ENCODE assay signal across 26 cellular contexts in the genomic region with DNA sequence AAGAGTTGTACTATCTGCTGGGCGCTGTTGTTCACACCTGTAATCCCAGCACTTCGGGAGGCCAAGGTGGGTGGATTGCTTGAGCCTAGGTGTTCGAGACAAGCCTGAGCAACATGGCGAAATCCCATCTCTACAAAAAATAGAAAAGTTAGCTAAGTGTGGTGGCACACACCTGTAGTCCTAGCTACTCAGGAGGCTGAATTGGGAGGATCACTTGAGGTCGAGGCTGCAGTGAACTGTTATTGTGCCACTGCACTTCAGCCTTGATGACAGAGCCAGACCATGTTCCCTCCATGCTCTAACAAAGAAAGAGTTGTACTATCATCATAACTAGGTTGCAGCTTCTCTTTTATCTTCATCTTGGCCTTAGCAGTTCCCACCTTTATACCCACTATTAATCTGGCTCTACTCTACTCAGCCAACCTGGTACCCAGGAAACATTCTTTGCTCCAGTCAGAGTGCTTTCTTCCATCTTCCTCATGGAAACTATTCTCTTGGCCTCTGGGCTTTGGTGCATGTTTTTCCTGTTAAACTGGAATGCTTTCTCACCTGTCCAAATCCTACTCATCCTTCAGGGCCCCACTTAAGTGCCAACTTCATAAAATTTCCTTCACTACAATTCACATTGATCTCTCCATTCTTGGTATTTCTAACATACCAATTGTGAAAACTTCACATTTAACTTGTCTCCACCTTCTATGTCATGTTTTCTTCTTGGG. TPM values are rescaled to one million over a fixed set of nuclear protein-coding genes. Genes with fewer than 3 reads are reported as not detected.
DNase-seq lines count a peak whose midpoint lies in the region; ATAC-seq, FAIRE-seq and TF ChIP-seq lines count a peak whose summit lies in the region.
"Had no signal": no experiment of that assay in that cellular context is flagged by ENCODE, and none has a peak within 500 bp of the region (broad histone marks: within the 10 kb centered on the region; RNA-seq: fewer than 3 reads in every experiment).

No MANE protein-coding gene starts in this region.

- DNase-seq in HepG2 (ENCODE audit: low spot score) (no peak), right lobe of liver (no peak), PC-3 (peak; percentile 13), type B pancreatic cell (ENCODE audit: extremely low spot score, unreplicated experiment) (no peak), NCI-H524 (lab: John Stamatoyannopoulos, UW) (no peak), ecto neural progenitor cell (ENCODE audit: low spot score) (no peak)
- no peak for DNase-seq in activated CD4-positive, alpha-beta memory T cell treated with anti-CD3 and anti-CD28 coated beads for 36 hours
- DNase-seq: BE2C; Calu3; CD4-positive, alpha-beta memory T cell; COR-L47; DMS53; DMS79 treated with DMSO at 0.1 percent for 48 hours; H9 had no signal

- ATAC-seq in HepG2 (no peak), right lobe of liver (no peak), PC-3 (no peak)
- ATAC-seq: GM23338, HCT116 had no signal

- H3K36me3 ChIP-seq in HepG2 (replicated peaks in 1 of 2; ENCODE audit: control insufficient read depth in 1 of 2, insufficient read depth in 2 of 2, low read length in 2 of 2) (no peaks in the 10 kb centered on the region), right lobe of liver (no peaks in the 10 kb centered on the region), PC-3 (ENCODE audit: low read depth, low read length) (no peaks in the 10 kb centered on the region)
- H3K36me3 ChIP-seq: BE2C; BLaER1 treated with 17β-estradiol and CSF1 and Interleukin-3, amounts not matched to agents 10 nM and 100 nM had no signal

- H3K4me3 ChIP-seq in HepG2 (replicated peaks in 1 of 3; ENCODE audit: insufficient read depth in 1 of 3, low read depth in 2 of 3, low read length in 3 of 3) (no peak overlapping the region), right lobe of liver (no peak overlapping the region), PC-3 (ENCODE audit: low read length) (no peak overlapping the region)
- H3K4me3 ChIP-seq: BLaER1 treated with 17β-estradiol and CSF1 and Interleukin-3, amounts not matched to agents 10 nM and 100 nM; GM23338 had no signal

- H3K9ac ChIP-seq in HepG2 (ENCODE audit: insufficient read depth, low read depth, low read length), result no peak overlapping the region
- H3K9ac ChIP-seq in PC-3 (ENCODE audit: low read length), result no peak overlapping the region
- H3K9ac ChIP-seq: BLaER1 treated with 17β-estradiol and CSF1 and Interleukin-3, amounts not matched to agents 10 nM and 100 nM had no signal

- no peaks in the 10 kb centered on the region; the same call in 1 of the 2 replicates for H4K20me1 ChIP-seq in HepG2 (ENCODE audit: insufficient read depth, low read length)
- no peaks in the 10 kb centered on the region for H4K20me1 ChIP-seq in PC-3 (ENCODE audit: low read length)

- H3K9me3 Mint-ChIP-seq in nephron, result no peaks in the 10 kb centered on the region
- H3K9me3 Mint-ChIP-seq in type B pancreatic cell, result peaks cover 6% of the 10 kb centered on the region
- no peaks in the 10 kb centered on the region for H3K9me3 Mint-ChIP-seq in activated CD4-positive, alpha-beta memory T cell treated with anti-CD3 and anti-CD28 coated beads for 36 hours
- H3K9me3 Mint-ChIP-seq: GM23338 had no signal

- TF ChIP-seq RAD21 in HepG2 (CRISPR knock-in tag; IDR thresholded peaks at IDR 0.05), result no peak

- 96% methylated on average over 5 of the region's 5 CpGs for WGBS in HepG2 (ENCODE audit: low lambda C conversion rate)
- 80% methylated on average over 1 of the region's 5 CpGs for WGBS in right lobe of liver (ENCODE audit: insufficient coverage, low coverage, low lambda C conversion rate, missing lambda C conversion rate)

- H3K4me2 ChIP-seq in HepG2 (ENCODE audit: low read depth, low read length), result peak overlapping the region; percentile 10; the same call in 1 of the 2 replicates
- H3K4me2 ChIP-seq in PC-3 (ENCODE audit: low read length), result no peak overlapping the region
- H3K4me2 ChIP-seq: BLaER1 treated with 17β-estradiol and CSF1 and Interleukin-3, amounts not matched to agents 10 nM and 100 nM; GM23338 had no signal

- no peak for TF ChIP-seq EP300 in HepG2 (IDR thresholded peaks at IDR 0.05; ENCODE audit: low read depth in 2 of 2, low read length in 2 of 2)
- no peak for TF ChIP-seq EP300 in HepG2 (CRISPR knock-in tag; IDR thresholded peaks at IDR 0.05; ENCODE audit: borderline replicate concordance)

- no peaks in the 10 kb centered on the region for H3K9me2 ChIP-seq in PC-3 (replicated peaks; ENCODE audit: low read length)

- peak overlapping the region in 2 of 3 experiments; percentile 1 to 24 for H3K4me3 Mint-ChIP-seq in nephron
- H3K4me3 Mint-ChIP-seq in type B pancreatic cell, result peak overlapping the region; percentile 65
- H3K4me3 Mint-ChIP-seq in activated CD4-positive, alpha-beta memory T cell treated with anti-CD3 and anti-CD28 coated beads for 36 hours, result no peak overlapping the region
- H3K4me3 Mint-ChIP-seq: CD14-positive monocyte; CD4-positive, alpha-beta memory T cell; GM23338; H9 had no signal

- no peak overlapping the region for H2AFZ ChIP-seq in HepG2 (ENCODE audit: low read length)
- H2AFZ ChIP-seq in PC-3 (ENCODE audit: low read length), result no peak overlapping the region
- H2AFZ ChIP-seq: GM23338 had no signal

- H3K36me3 Mint-ChIP-seq in nephron (ENCODE audit: low read depth) (peaks cover 14% of the 10 kb centered on the region), type B pancreatic cell (peaks cover 16% of the 10 kb centered on the region)
- peaks cover 15% of the 10 kb centered on the region for H3K36me3 Mint-ChIP-seq in activated CD4-positive, alpha-beta memory T cell treated with anti-CD3 and anti-CD28 coated beads for 36 hours
- H3K36me3 Mint-ChIP-seq: CD14-positive monocyte had no signal

- TF ChIP-seq CTCF in HepG2 (CRISPR knock-in tag; IDR thresholded peaks at IDR 0.05) (no peak), right lobe of liver (IDR thresholded peaks at IDR 0.05) (no peak), PC-3 (conservative IDR thresholded peaks at IDR 0.05; ENCODE audit: low read depth, low read length) (no peak), nephron (IDR thresholded peaks at IDR 0.05; ENCODE audit: unreplicated experiment in 3 of 3) (no peak), type B pancreatic cell (conservative IDR thresholded peaks at IDR 0.05) (no peak)

- POLR2A ChIA-PET in HepG2 (lab: Yijun Ruan, JAX) (no interaction called here), PC-3 (lab: Charles Lee; ENCODE audit: unreplicated experiment) (interaction anchor here (0.6 kb wide), 1 partner anchor 332 kb away, joined by 3 read pairs; no protein-coding TSS in a partner anchor)
- POLR2A ChIA-PET in activated CD4-positive, alpha-beta memory T cell treated with anti-CD3 and anti-CD28 coated beads for 36 hours (lab: Charles Lee), result no interaction called here

- BruUV-seq in HepG2 (replicated peaks; lab: Mats Ljungman, UMichigan), result no TSS peak
- BruUV-seq in PC-3 (replicated peaks; lab: Mats Ljungman, UMichigan), result no TSS peak

- FAIRE-seq in HepG2 (lab: Jason Lieb, UNC), result no peak
- FAIRE-seq: A204.1, G401.6, GM12892 had no signal

- no peaks in the 10 kb centered on the region for H3K27me3 Mint-ChIP-seq in nephron (ENCODE audit: low read depth)
- no peaks in the 10 kb centered on the region for H3K27me3 Mint-ChIP-seq in type B pancreatic cell
- H3K27me3 Mint-ChIP-seq in activated CD4-positive, alpha-beta memory T cell treated with anti-CD3 and anti-CD28 coated beads for 36 hours, result no peaks in the 10 kb centered on the region

- in situ Hi-C loops in HepG2 (cut with HindIII; ENCODE audit: extremely low pct_ligation_motif_present, low pct_unique_long_range_greater_than_20kb), result no loop called here

- H3K4me1 Mint-ChIP-seq in nephron, result peaks cover 21% of the 10 kb centered on the region
- H3K4me1 Mint-ChIP-seq in type B pancreatic cell (ENCODE audit: unreplicated experiment), result peaks cover 11% of the 10 kb centered on the region
- peaks cover 19% of the 10 kb centered on the region for H3K4me1 Mint-ChIP-seq in activated CD4-positive, alpha-beta memory T cell treated with anti-CD3 and anti-CD28 coated beads for 36 hours (ENCODE audit: low read depth)

- TF ChIP-seq POLR2A in HepG2 (IDR thresholded peaks at IDR 0.05; ENCODE audit: insufficient read depth in 1 of 2, low read depth in 2 of 2, low read length in 2 of 2) (no peak), right lobe of liver (IDR thresholded peaks at IDR 0.05) (no peak)

- intact Hi-C loops in HepG2 (cut with micrococcal nuclease; ENCODE audit: unreplicated experiment), result loop anchor here (5.0 kb wide), 2 partner anchors 321 to 749 kb away; no protein-coding TSS in a partner anchor
- intact Hi-C loops in right lobe of liver (cut with DNase I), result no loop called here
- intact Hi-C loops in PC-3 (cut with micrococcal nuclease), result loop anchor here (5.0 kb wide), 1 partner anchor 316 kb away; no protein-coding TSS in a partner anchor
- intact Hi-C loops in activated CD4-positive, alpha-beta memory T cell treated with anti-CD3 and anti-CD28 coated beads for 36 hours (cut with micrococcal nuclease), result no loop called here

- H3K79me2 ChIP-seq in HepG2 (ENCODE audit: insufficient read depth, low read length), result peaks cover 22% of the 10 kb centered on the region
- peaks cover 16% of the 10 kb centered on the region for H3K79me2 ChIP-seq in PC-3 (ENCODE audit: low read length)

- H3K4me1 ChIP-seq in HepG2 (ENCODE audit: insufficient read depth, low read length), result peaks cover 44% of the 10 kb centered on the region
- peaks cover 0 to 16% (median 7%) of the 10 kb centered on the region in 4 donors for H3K4me1 ChIP-seq in right lobe of liver
- peaks cover 14% of the 10 kb centered on the region for H3K4me1 ChIP-seq in PC-3 (ENCODE audit: insufficient read depth, low read length)

- CTCF ChIA-PET in HepG2 (lab: Yijun Ruan, JAX; ENCODE audit: low intra/inter-chr PET ratio, low total read pairs), result no interaction called here
- CTCF ChIA-PET in PC-3 (lab: Charles Lee), result no interaction called here
- CTCF ChIA-PET in activated CD4-positive, alpha-beta memory T cell treated with anti-CD3 and anti-CD28 coated beads for 36 hours (lab: Charles Lee), result no interaction called here

- no peak overlapping the region for H3K27ac Mint-ChIP-seq in nephron
- peak overlapping the region; percentile 62 for H3K27ac Mint-ChIP-seq in type B pancreatic cell
- no peak overlapping the region for H3K27ac Mint-ChIP-seq in activated CD4-positive, alpha-beta memory T cell treated with anti-CD3 and anti-CD28 coated beads for 36 hours
- H3K27ac Mint-ChIP-seq: CD14-positive monocyte, GM23338, H9 had no signal

- H3K9me3 ChIP-seq in HepG2 (ENCODE audit: low read length), result no peaks in the 10 kb centered on the region
- H3K9me3 ChIP-seq in right lobe of liver, result no peaks in the 10 kb centered on the region
- H3K9me3 ChIP-seq in PC-3 (ENCODE audit: low read length), result no peaks in the 10 kb centered on the region
- H3K9me3 ChIP-seq: BE2C; BLaER1 treated with 17β-estradiol and CSF1 and Interleukin-3, amounts not matched to agents 10 nM and 100 nM had no signal

- H3K27ac ChIP-seq in HepG2 (ENCODE audit: extremely low read length, insufficient read depth, low read length) (no peak overlapping the region), right lobe of liver (no peak overlapping the region), PC-3 (ENCODE audit: low read length) (no peak overlapping the region)
- H3K27ac ChIP-seq: 22Rv1; BLaER1 treated with 17β-estradiol and CSF1 and Interleukin-3, amounts not matched to agents 10 nM and 100 nM had no signal

- H3F3A ChIP-seq in PC-3 (ENCODE audit: low read length, unreplicated experiment), result no peaks in the 10 kb centered on the region

- peaks cover 0 to 9% of the 10 kb centered on the region in 2 experiments; a peak in 2 of 5 replicates for H3K27me3 ChIP-seq in HepG2 (ENCODE audit: control insufficient read depth in 1 of 2, insufficient read depth in 2 of 2, low read length in 2 of 2)
- H3K27me3 ChIP-seq in right lobe of liver, result no peaks in the 10 kb centered on the region
- H3K27me3 ChIP-seq in PC-3 (ENCODE audit: low read length), result no peaks in the 10 kb centered on the region
- H3K27me3 ChIP-seq: BLaER1 treated with 17β-estradiol and CSF1 and Interleukin-3, amounts not matched to agents 10 nM and 100 nM had no signal

RNA-seq across cellular contexts. Expression of a gene that starts 18.2 kb away (rescaled TPM):
- total RNA-seq in HepG2 (2016; rRNA removed; fragmentation: Illumina TruSeq; extraction: Trizol), result 1.2 and 1.9 TPM in 2 replicates
- 0.30 and 0.71 TPM in 2 replicates for total RNA-seq in HepG2 (2016; cell fraction: cytosol; rRNA removed; fragmentation: Illumina TruSeq; extraction: Trizol; ENCODE audit: low read depth)
- total RNA-seq in HepG2 (2016; cell fraction: insoluble cytoplasmic fraction; rRNA removed; fragmentation: Illumina TruSeq; extraction: Trizol), result 1.1 and 2.0 TPM in 2 replicates
- 1.8 TPM in 2 replicates for total RNA-seq in HepG2 (2016; cell fraction: membrane; rRNA removed; fragmentation: Illumina TruSeq; extraction: Trizol)
- 1.1 and 1.7 TPM in 2 replicates for total RNA-seq in HepG2 (2016; cell fraction: nucleus; rRNA removed; fragmentation: Illumina TruSeq; extraction: Trizol)
- 0.72 and 0.78 TPM in 2 replicates for polyA plus RNA-seq in HepG2 (2011; rRNA removed)
- polyA plus RNA-seq in HepG2 (2011; cell fraction: cytosol; rRNA removed), result 0.23 and 0.33 TPM in 2 replicates
- polyA plus RNA-seq in HepG2 (2011; cell fraction: nucleus; rRNA removed), result 0.48 and 0.61 TPM in 2 replicates
- polyA plus RNA-seq in HepG2 (2012), result 1.1 and 1.7 TPM in 2 replicates
- 0.83 and 1.1 TPM in 2 replicates for polyA plus RNA-seq in HepG2 (2016; cell fraction: cytosol; fragmentation: Illumina TruSeq; extraction: Trizol; ENCODE audit: low read depth)
- polyA plus RNA-seq in HepG2 (2016; cell fraction: insoluble cytoplasmic fraction; fragmentation: Illumina TruSeq; extraction: Trizol; ENCODE audit: low read depth), result 1.5 and 1.6 TPM in 2 replicates
- 1.3 and 1.4 TPM in 2 replicates for polyA plus RNA-seq in HepG2 (2016; cell fraction: membrane; fragmentation: Illumina TruSeq; extraction: Trizol; ENCODE audit: low read depth)
- polyA plus RNA-seq in HepG2 (2016; cell fraction: nucleus; fragmentation: Illumina TruSeq; extraction: Trizol; ENCODE audit: insufficient read depth, low read depth), result 1.1 and 1.4 TPM in 2 replicates
- 0.58 TPM in 1 of 2 replicates, not detected in the other for polyA minus RNA-seq in HepG2 (2011; rRNA and poly(A)+ RNA removed; ENCODE audit: low replicate concordance)
- polyA minus RNA-seq in HepG2 (2011; cell fraction: cytosol; rRNA and poly(A)+ RNA removed), result 0.35 and 0.99 TPM in 2 replicates
- polyA minus RNA-seq in HepG2 (2011; cell fraction: nucleus; rRNA and poly(A)+ RNA removed), result 4.6 and 5.0 TPM in 2 replicates
- under 1 TPM in 1 of 6 experiments, not detected in 5; 0.09 TPM for total RNA-seq in right lobe of liver
- total RNA-seq in PC-3 (2014; rRNA removed), result not detected in 2 replicates
- total RNA-seq in type B pancreatic cell (ENCODE audit: low replicate concordance), result 4.1 and 12.4 TPM in 2 replicates
- not detected for total RNA-seq in activated CD4-positive, alpha-beta memory T cell treated with anti-CD3 and anti-CD28 coated beads for 36 hours
- total RNA-seq: Calu3; CD4-positive, alpha-beta memory T cell; Daoy; GM23338; H4; H9 had no signal
- polyA plus RNA-seq: AG04450, CD14-positive monocyte, GM23338 had no signal

Comparison
In these comparisons a context has a peak if more than half of its experiments do, and no peak if none do; other contexts are left out.
1. intact Hi-C loops: an anchor here in HepG2 (5.0 kb wide) and PC-3 (5.0 kb wide); none called in right lobe of liver and activated CD4-positive, alpha-beta memory T cell treated with anti-CD3 and anti-CD28 coated beads for 36 hours.